Comparison of ENCODE assay signal across 16 cellular contexts in genomic region chr6:170346649-170347048, GRCh38. TPM values are rescaled to one million over a fixed set of nuclear protein-coding genes. Genes with fewer than 3 reads are reported as not detected.
DNase-seq lines count a peak whose midpoint lies in the region; ATAC-seq and TF ChIP-seq lines count a peak whose summit lies in the region.
"Had no signal": no experiment of that assay in that cellular context is flagged by ENCODE, and none has a peak within 500 bp of the region (broad histone marks: within the 10 kb centered on the region; RNA-seq: fewer than 3 reads in every experiment).

No MANE protein-coding gene starts in this region.

- H3K9me3 ChIP-seq in suprapubic skin: no peaks in the 10 kb centered on the region

- no peak overlapping the region for H3K4me3 Mint-ChIP-seq in activated naive CD4-positive, alpha-beta T cell treated with anti-CD3 and anti-CD28 coated beads, Interleukin-2, amount 10 ng/mL, durations not matched to agents 7 days and 5 days
- no peak overlapping the region for H3K4me3 Mint-ChIP-seq in activated CD4-positive, alpha-beta memory T cell treated with anti-CD3 and anti-CD28 coated beads for 36 hours
- no peak overlapping the region for H3K4me3 Mint-ChIP-seq in nephron progenitor cell
- H3K4me3 Mint-ChIP-seq: CD8-positive, alpha-beta T cell had no signal

- no peak for DNase-seq in activated naive CD4-positive, alpha-beta T cell treated with anti-CD3 and anti-CD28 coated beads, Interleukin-2, amount 10 ng/mL, durations not matched to agents 7 days and 5 days
- DNase-seq in activated naive CD4-positive, alpha-beta T cell (lab: John Stamatoyannopoulos, UW): no peak
- DNase-seq in activated CD4-positive, alpha-beta memory T cell treated with anti-CD3 and anti-CD28 coated beads for 36 hours: no peak
- DNase-seq in nephron progenitor cell (no peak), suprapubic skin (ENCODE audit: low spot score in 2 of 2) (no peak), middle frontal gyrus (ENCODE audit: extremely low spot score, low spot score) (no peak)
- DNase-seq: CD8-positive, alpha-beta T cell; DND-41; GDM1; H7; NCI-H1417; NCI-H1930; NCI-H510A treated with DMSO at 0.1 percent for 48 hours; SIG-M5 had no signal

- TF ChIP-seq POLR2A in suprapubic skin (IDR thresholded peaks at IDR 0.05) (no peak), GM18505 (IDR thresholded peaks at IDR 0.05; ENCODE audit: borderline replicate concordance, extremely low read depth, insufficient read depth, insufficient read length) (no peak)

- peaks cover 16% of the 10 kb centered on the region for H3K4me1 ChIP-seq in suprapubic skin

- H3K27ac ChIP-seq in suprapubic skin: no peak overlapping the region

- no peaks in the 10 kb centered on the region for H3K27me3 ChIP-seq in suprapubic skin

- no peaks in the 10 kb centered on the region for H3K27me3 Mint-ChIP-seq in activated naive CD4-positive, alpha-beta T cell treated with anti-CD3 and anti-CD28 coated beads, Interleukin-2, amount 10 ng/mL, durations not matched to agents 7 days and 5 days
- H3K27me3 Mint-ChIP-seq in activated CD4-positive, alpha-beta memory T cell treated with anti-CD3 and anti-CD28 coated beads for 36 hours: no peaks in the 10 kb centered on the region
- peaks cover 4% of the 10 kb centered on the region for H3K27me3 Mint-ChIP-seq in nephron progenitor cell (ENCODE audit: low read depth, poor library complexity)

- TF ChIP-seq EP300 in suprapubic skin (IDR thresholded peaks at IDR 0.05): no peak

- no peak overlapping the region for H3K4me3 ChIP-seq in suprapubic skin

- POLR2A ChIA-PET in activated CD4-positive, alpha-beta memory T cell treated with anti-CD3 and anti-CD28 coated beads for 36 hours (lab: Charles Lee): no interaction called here

- WGBS in suprapubic skin: 70% methylated on average over 2 of the region's 2 CpGs

- no peak for TF ChIP-seq CTCF in nephron progenitor cell (IDR thresholded peaks at IDR 0.05)
- no peak for TF ChIP-seq CTCF in suprapubic skin (IDR thresholded peaks at IDR 0.05)

- H3K36me3 ChIP-seq in suprapubic skin: peaks cover 39% of the 10 kb centered on the region

- H3K4me1 Mint-ChIP-seq in activated naive CD4-positive, alpha-beta T cell treated with anti-CD3 and anti-CD28 coated beads, Interleukin-2, amount 10 ng/mL, durations not matched to agents 7 days and 5 days: peaks cover 35% of the 10 kb centered on the region
- peaks cover 31% of the 10 kb centered on the region for H3K4me1 Mint-ChIP-seq in activated CD4-positive, alpha-beta memory T cell treated with anti-CD3 and anti-CD28 coated beads for 36 hours (ENCODE audit: low read depth)
- H3K4me1 Mint-ChIP-seq in nephron progenitor cell: peaks cover 41% of the 10 kb centered on the region

- H3K27ac Mint-ChIP-seq in activated naive CD4-positive, alpha-beta T cell treated with anti-CD3 and anti-CD28 coated beads, Interleukin-2, amount 10 ng/mL, durations not matched to agents 7 days and 5 days: peak overlapping the region; percentile 59
- peak overlapping the region; percentile 77 for H3K27ac Mint-ChIP-seq in activated CD4-positive, alpha-beta memory T cell treated with anti-CD3 and anti-CD28 coated beads for 36 hours
- H3K27ac Mint-ChIP-seq in nephron progenitor cell: peak overlapping the region; percentile 76
- H3K27ac Mint-ChIP-seq: CD8-positive, alpha-beta T cell had no signal

- intact Hi-C loops in activated CD4-positive, alpha-beta memory T cell treated with anti-CD3 and anti-CD28 coated beads for 36 hours (cut with micrococcal nuclease): loop anchor here (2.0 kb wide), 2 partner anchors 24 to 40 kb away; partner anchors contain the start of gene FAM120B

- peak; percentile 20 for ATAC-seq in HG02870 (IDR thresholded peaks at IDR 0.05; ENCODE audit: unreplicated experiment)
- ATAC-seq in GM18505 (IDR thresholded peaks at IDR 0.05; ENCODE audit: unreplicated experiment): no peak
- ATAC-seq: CD8-positive, alpha-beta T cell had no signal

- peaks cover 11% of the 10 kb centered on the region for H3K9me3 Mint-ChIP-seq in activated naive CD4-positive, alpha-beta T cell treated with anti-CD3 and anti-CD28 coated beads, Interleukin-2, amount 10 ng/mL, durations not matched to agents 7 days and 5 days
- peaks cover 9% of the 10 kb centered on the region for H3K9me3 Mint-ChIP-seq in activated CD4-positive, alpha-beta memory T cell treated with anti-CD3 and anti-CD28 coated beads for 36 hours
- H3K9me3 Mint-ChIP-seq in nephron progenitor cell: peaks cover 28% of the 10 kb centered on the region

- H3K36me3 Mint-ChIP-seq in activated naive CD4-positive, alpha-beta T cell treated with anti-CD3 and anti-CD28 coated beads, Interleukin-2, amount 10 ng/mL, durations not matched to agents 7 days and 5 days: peaks cover 74% of the 10 kb centered on the region
- peaks cover 53% of the 10 kb centered on the region for H3K36me3 Mint-ChIP-seq in activated CD4-positive, alpha-beta memory T cell treated with anti-CD3 and anti-CD28 coated beads for 36 hours
- peaks cover 81% of the 10 kb centered on the region for H3K36me3 Mint-ChIP-seq in nephron progenitor cell (ENCODE audit: low read depth)

- CTCF ChIA-PET in activated naive CD4-positive, alpha-beta T cell treated with anti-CD3 and anti-CD28 coated beads, Interleukin-2, amount 10 ng/mL, durations not matched to agents 7 days and 5 days (lab: Charles Lee): no interaction called here
- CTCF ChIA-PET in activated CD4-positive, alpha-beta memory T cell treated with anti-CD3 and anti-CD28 coated beads for 36 hours (lab: Charles Lee): no interaction called here

RNA-seq across cellular contexts. Expression of gene FAM120B, which starts 40.1 kb away (rescaled TPM):
- total RNA-seq in activated CD4-positive, alpha-beta memory T cell treated with anti-CD3 and anti-CD28 coated beads for 36 hours: 10 to 100 TPM; 18.4 to 20.0 TPM
- total RNA-seq in suprapubic skin: 10 to 100 TPM; 19.9 to 55.4 (median 27.6) TPM

RNA-seq across cellular contexts. Expression of gene DLL1, which starts 55.8 kb away (rescaled TPM):
- total RNA-seq in activated CD4-positive, alpha-beta memory T cell treated with anti-CD3 and anti-CD28 coated beads for 36 hours: under 1 TPM; 0.41 to 0.55 TPM
- total RNA-seq in suprapubic skin: 10 to 100 TPM; 32.6 to 75.6 (median 46.9) TPM

Comparison
In these comparisons a context has a peak if more than half of its experiments do, and no peak if none do; other contexts are left out.
1. RNA of gene DLL1, which starts 55.8 kb away (total RNA-seq): 32.6 to 75.6 TPM in suprapubic skin; 0.41 to 0.55 TPM in activated CD4-positive, alpha-beta memory T cell treated with anti-CD3 and anti-CD28 coated beads for 36 hours; every median in the first group is over 10 times any median in the second.
2. Peak in every context shown above with its lines, with median percentiles within 50 percentile points of each other: H3K27ac Mint-ChIP-seq.